ENCODE assay signal across 11 cellular contexts in genomic region chr1:1594602-1594981, GRCh38.
DNase-seq lines count a peak whose midpoint lies in the region; TF ChIP-seq lines count a peak whose summit lies in the region.
"Had no signal": no experiment of that assay in that cellular context is flagged by ENCODE, and none has a peak within 500 bp of the region (broad histone marks: within the 10 kb centered on the region; RNA-seq: fewer than 3 reads in every experiment).

No MANE protein-coding gene starts in this region.

- POLR2A ChIA-PET in GM10248 (lab: Yijun Ruan, JAX), result no interaction called here

- CTCF ChIA-PET in GM10248 (lab: Yijun Ruan, JAX), result interaction anchor here (1.2 kb wide), 1 partner anchor 17 kb away, joined by 3 read pairs; no protein-coding TSS in a partner anchor

- DNase-seq in ELF-1 (ENCODE audit: low read depth, low spot score) (peak; percentile 67), NCI-H146 treated with DMSO at 0.1 percent for 48 hours (lab: John Stamatoyannopoulos, UW; ENCODE audit: unreplicated experiment) (peak; percentile 12), epidermal melanocyte (ENCODE audit: insufficient read length, low spot score) (peak; percentile 11), HCEC 1CT (no peak), GM10248 (ENCODE audit: extremely low spot score) (no peak)
- DNase-seq: activated naive CD8-positive, alpha-beta T cell treated with anti-CD3 and anti-CD28 coated beads, Interleukin-2, amount 10 ng/mL, durations not matched to agents 7 days and 5 days; CD8-positive, alpha-beta memory T cell; Karpas-422; NCI-H2107; spleen; transverse colon had no signal

- no peak for TF ChIP-seq CTCF in GM10248 (IDR thresholded peaks at IDR 0.05; ENCODE audit: control extremely low read depth, extremely low read depth, low read depth, missing control alignments)

Comparison
In these comparisons a context has a peak if more than half of its experiments do, and no peak if none do; other contexts are left out.
1. DNase-seq: peak in ELF-1 (single experiment), NCI-H146 treated with DMSO at 0.1 percent for 48 hours (single experiment) and epidermal melanocyte (single experiment); none in HCEC 1CT (single experiment) and GM10248 (single experiment).